ENCODE assay signal across 24 cellular contexts in genomic region chr2:38763728-38764127, GRCh38. TPM values are rescaled to one million over a fixed set of nuclear protein-coding genes. Genes with fewer than 3 reads are reported as not detected.
DNase-seq lines count a peak whose midpoint lies in the region; ATAC-seq, FAIRE-seq and TF ChIP-seq lines count a peak whose summit lies in the region.
"Had no signal": no experiment of that assay in that cellular context is flagged by ENCODE, and none has a peak within 500 bp of the region (broad histone marks: within the 10 kb centered on the region; RNA-seq: fewer than 3 reads in every experiment).

No MANE protein-coding gene starts in this region.

- POLR2A ChIA-PET in HepG2 (lab: Yijun Ruan, JAX): interaction anchor here (3.6 kb wide), 1 partner anchor 13 kb away, joined by 20 read pairs; the partner anchor contains the start of gene SRSF7

- no peak for DNase-seq in HepG2 (ENCODE audit: low spot score)
- no peak for DNase-seq in right lobe of liver
- DNase-seq in DMS53 (lab: John Stamatoyannopoulos, UW): peak; percentile 67
- DNase-seq in GM23338 (ENCODE audit: low spot score): no peak
- no peak for DNase-seq in stimulated activated CD4-positive, alpha-beta T cell treated with anti-CD3 and anti-CD28 coated beads, Interleukin-12 subunit alpha, Interleukin-12 subunit beta, amount 100 ng/mL, for 4 hours
- DNase-seq in epidermal melanocyte (ENCODE audit: insufficient read length, low spot score): no peak
- DNase-seq in BE2C: no peak
- DNase-seq: 8988T; ACHN; CD4-positive, alpha-beta memory T cell; CD8-positive, alpha-beta memory T cell; COR-L47; DMS 273 treated with DMSO at 0.1 percent for 48 hours; DMS153; DMS79; DND-41; EL; GDM1 had no signal

- H3K27ac ChIP-seq in HepG2 (ENCODE audit: extremely low read length, insufficient read depth, low read length) (no peak overlapping the region), right lobe of liver (no peak overlapping the region), GM23338 (ENCODE audit: low read depth) (no peak overlapping the region)
- H3K27ac ChIP-seq: BLaER1 treated with 17β-estradiol and CSF1 and Interleukin-3, amounts not matched to agents 10 nM and 100 nM; C4-2B had no signal

- WGBS in HepG2 (ENCODE audit: low lambda C conversion rate): 14% methylated on average over 4 of the region's 4 CpGs
- WGBS in right lobe of liver (ENCODE audit: insufficient coverage, low coverage, low lambda C conversion rate, missing lambda C conversion rate): 98% methylated on average over 4 of the region's 4 CpGs

- TF ChIP-seq POLR2A in HepG2 (IDR thresholded peaks at IDR 0.05; ENCODE audit: insufficient read depth in 1 of 2, low read depth in 2 of 2, low read length in 2 of 2): no peak
- TF ChIP-seq POLR2A in right lobe of liver (IDR thresholded peaks at IDR 0.05): no peak

- H3K36me3 ChIP-seq in HepG2 (replicated peaks in 1 of 2; ENCODE audit: control insufficient read depth in 1 of 2, insufficient read depth in 2 of 2, low read length in 2 of 2) (no peaks in the 10 kb centered on the region), right lobe of liver (no peaks in the 10 kb centered on the region), GM23338 (ENCODE audit: insufficient read depth) (no peaks in the 10 kb centered on the region), BE2C (no peaks in the 10 kb centered on the region)
- H3K36me3 ChIP-seq: BLaER1 treated with 17β-estradiol and CSF1 and Interleukin-3, amounts not matched to agents 10 nM and 100 nM had no signal

- ATAC-seq in HepG2 (no peak), right lobe of liver (no peak), GM23338 (no peak)

- in situ Hi-C loops in HepG2 (cut with HindIII; ENCODE audit: extremely low pct_ligation_motif_present, low pct_unique_long_range_greater_than_20kb): no loop called here

- TF ChIP-seq CTCF in HepG2 (CRISPR knock-in tag; IDR thresholded peaks at IDR 0.05) (no peak), right lobe of liver (IDR thresholded peaks at IDR 0.05) (no peak), GM23338 (conservative IDR thresholded peaks at IDR 0.05; ENCODE audit: low read depth in 2 of 2) (no peak), BE2C (IDR thresholded peaks at IDR 0.05; ENCODE audit: low read depth, low read length) (no peak)

- no peaks in the 10 kb centered on the region for H3K27me3 ChIP-seq in HepG2 (ENCODE audit: control insufficient read depth in 1 of 2, insufficient read depth in 2 of 2, low read length in 2 of 2)
- no peaks in the 10 kb centered on the region for H3K27me3 ChIP-seq in right lobe of liver
- H3K27me3 ChIP-seq in GM23338 (ENCODE audit: insufficient read depth): no peaks in the 10 kb centered on the region
- no peaks in the 10 kb centered on the region for H3K27me3 ChIP-seq in BE2C
- H3K27me3 ChIP-seq: BLaER1 treated with 17β-estradiol and CSF1 and Interleukin-3, amounts not matched to agents 10 nM and 100 nM had no signal

- intact Hi-C loops in HepG2 (cut with micrococcal nuclease; ENCODE audit: unreplicated experiment) (no loop called here), right lobe of liver (cut with DNase I) (no loop called here)

- BruUV-seq in HepG2 (replicated peaks; lab: Mats Ljungman, UMichigan): no TSS peak

- no peaks in the 10 kb centered on the region for H3K9me2 ChIP-seq in GM23338 (ENCODE audit: insufficient read depth)

- FAIRE-seq in HepG2 (lab: Jason Lieb, UNC): no peak
- FAIRE-seq: A204.1, GM12878, GM12892, GM18507 had no signal

- no peaks in the 10 kb centered on the region for H3K79me2 ChIP-seq in HepG2 (ENCODE audit: insufficient read depth, low read length)
- no peaks in the 10 kb centered on the region for H3K79me2 ChIP-seq in GM23338 (replicated peaks; ENCODE audit: insufficient read depth)

- peaks cover 3% of the 10 kb centered on the region for H3K27me3 Mint-ChIP-seq in GM23338 (ENCODE audit: insufficient read depth, low read depth, poor library complexity)
- H3K27me3 Mint-ChIP-seq: CD4-positive, alpha-beta memory T cell had no signal

- CTCF ChIA-PET in HepG2 (lab: Yijun Ruan, JAX; ENCODE audit: low intra/inter-chr PET ratio, low total read pairs): no interaction called here

- no peaks in the 10 kb centered on the region for H3K9me3 Mint-ChIP-seq in GM23338
- H3K9me3 Mint-ChIP-seq: CD4-positive, alpha-beta memory T cell; CD8-positive, alpha-beta memory T cell had no signal

- no peaks in the 10 kb centered on the region for H3K4me1 Mint-ChIP-seq in GM23338
- H3K4me1 Mint-ChIP-seq: CD4-positive, alpha-beta memory T cell; CD8-positive, alpha-beta memory T cell had no signal

- H3F3A ChIP-seq in GM23338 (replicated peaks; ENCODE audit: low read depth): no peaks in the 10 kb centered on the region

- H3K4me3 ChIP-seq in HepG2 (replicated peaks in 1 of 3; ENCODE audit: insufficient read depth in 1 of 3, low read depth in 2 of 3, low read length in 3 of 3): no peak overlapping the region
- H3K4me3 ChIP-seq in right lobe of liver: no peak overlapping the region
- no peak overlapping the region for H3K4me3 ChIP-seq in GM23338
- H3K4me3 ChIP-seq in BE2C (ENCODE audit: low read depth, low read length): no peak overlapping the region
- H3K4me3 ChIP-seq: BLaER1 treated with 17β-estradiol and CSF1 and Interleukin-3, amounts not matched to agents 10 nM and 100 nM; GM12878 had no signal

- H3K36me3 Mint-ChIP-seq in GM23338 (ENCODE audit: low read depth): no peaks in the 10 kb centered on the region
- H3K36me3 Mint-ChIP-seq: CD4-positive, alpha-beta memory T cell; CD8-positive, alpha-beta memory T cell had no signal

- H3K4me2 ChIP-seq in HepG2 (ENCODE audit: low read depth, low read length): 0 out of 2 replicates have a peak overlapping the region, but pooled peaks have one; percentile 2
- no peak overlapping the region for H3K4me2 ChIP-seq in GM23338
- H3K4me2 ChIP-seq: BLaER1 treated with 17β-estradiol and CSF1 and Interleukin-3, amounts not matched to agents 10 nM and 100 nM had no signal

- no peak for TF ChIP-seq EP300 in HepG2 (IDR thresholded peaks at IDR 0.05; ENCODE audit: low read depth in 2 of 2, low read length in 2 of 2)
- no peak for TF ChIP-seq EP300 in HepG2 (CRISPR knock-in tag; IDR thresholded peaks at IDR 0.05; ENCODE audit: borderline replicate concordance)

- H4K20me1 ChIP-seq in HepG2 (ENCODE audit: insufficient read depth, low read length): no peaks in the 10 kb centered on the region
- H4K20me1 ChIP-seq in GM23338 (replicated peaks; ENCODE audit: insufficient read depth): no peaks in the 10 kb centered on the region
- H4K20me1 ChIP-seq: BLaER1 treated with 17β-estradiol and CSF1 and Interleukin-3, amounts not matched to agents 10 nM and 100 nM had no signal

- no peak overlapping the region for H3K27ac Mint-ChIP-seq in GM23338
- H3K27ac Mint-ChIP-seq: CD4-positive, alpha-beta memory T cell; CD8-positive, alpha-beta memory T cell had no signal

- no peaks in the 10 kb centered on the region for H3K9me3 ChIP-seq in HepG2 (ENCODE audit: low read length)
- no peaks in the 10 kb centered on the region for H3K9me3 ChIP-seq in right lobe of liver
- H3K9me3 ChIP-seq in BE2C: no peaks in the 10 kb centered on the region
- H3K9me3 ChIP-seq: BLaER1 treated with 17β-estradiol and CSF1 and Interleukin-3, amounts not matched to agents 10 nM and 100 nM had no signal

- H3K4me3 Mint-ChIP-seq in GM23338: no peak overlapping the region
- H3K4me3 Mint-ChIP-seq: CD4-positive, alpha-beta memory T cell; CD8-positive, alpha-beta memory T cell had no signal

- H3K9ac ChIP-seq in HepG2 (ENCODE audit: insufficient read depth, low read depth, low read length): no peak overlapping the region
- H3K9ac ChIP-seq: BLaER1 treated with 17β-estradiol and CSF1 and Interleukin-3, amounts not matched to agents 10 nM and 100 nM had no signal

- H2AFZ ChIP-seq in HepG2 (ENCODE audit: low read length): no peak overlapping the region
- H2AFZ ChIP-seq in GM23338: 0 out of 2 replicates have a peak overlapping the region, but pooled peaks have one; percentile 18

- no peak for TF ChIP-seq RAD21 in HepG2 (CRISPR knock-in tag; IDR thresholded peaks at IDR 0.05)

- peaks cover 45% of the 10 kb centered on the region for H3K4me1 ChIP-seq in HepG2 (ENCODE audit: insufficient read depth, low read length)
- H3K4me1 ChIP-seq in right lobe of liver: peaks cover 0 to 24% (median 6%) of the 10 kb centered on the region in 4 donors
- no peaks in the 10 kb centered on the region for H3K4me1 ChIP-seq in GM23338 (ENCODE audit: insufficient read depth)
- no peaks in the 10 kb centered on the region for H3K4me1 ChIP-seq in BE2C
- H3K4me1 ChIP-seq: BLaER1 treated with 17β-estradiol and CSF1 and Interleukin-3, amounts not matched to agents 10 nM and 100 nM had no signal

RNA-seq across cellular contexts. Expression of gene SRSF7, which starts 12.6 kb away (rescaled TPM):
- total RNA-seq in HepG2 (2016; rRNA removed; fragmentation: Illumina TruSeq; extraction: Trizol) (275 and 377 TPM in 2 replicates), right lobe of liver (10 to 100 TPM; 33.5 to 57.4 (median 44.4) TPM)
- total RNA-seq in HepG2 (2016; cell fraction: cytosol; rRNA removed; fragmentation: Illumina TruSeq; extraction: Trizol; ENCODE audit: low read depth): 67.2 and 80.5 TPM in 2 replicates
- total RNA-seq in HepG2 (2016; cell fraction: insoluble cytoplasmic fraction; rRNA removed; fragmentation: Illumina TruSeq; extraction: Trizol): 285 and 392 TPM in 2 replicates
- total RNA-seq in HepG2 (2016; cell fraction: membrane; rRNA removed; fragmentation: Illumina TruSeq; extraction: Trizol): 77.6 and 84.5 TPM in 2 replicates
- total RNA-seq in HepG2 (2016; cell fraction: nucleus; rRNA removed; fragmentation: Illumina TruSeq; extraction: Trizol): 186 and 191 TPM in 2 replicates
- polyA plus RNA-seq in HepG2 (2011; rRNA removed) (154 and 172 TPM in 2 replicates), GM23338 (2016; fragmentation: Nextera tagmentation; extraction: Ambion mirVana) (534 and 572 TPM in 2 replicates)
- polyA plus RNA-seq in HepG2 (2011; cell fraction: cytosol; rRNA removed): 76.4 and 98.0 TPM in 2 replicates
- polyA plus RNA-seq in HepG2 (2011; cell fraction: nucleus; rRNA removed): 231 and 316 TPM in 2 replicates
- 106 and 123 TPM in 2 replicates for polyA plus RNA-seq in HepG2 (2012)
- polyA plus RNA-seq in HepG2 (2016; cell fraction: cytosol; fragmentation: Illumina TruSeq; extraction: Trizol; ENCODE audit: low read depth): 48.7 and 55.5 TPM in 2 replicates
- polyA plus RNA-seq in HepG2 (2016; cell fraction: insoluble cytoplasmic fraction; fragmentation: Illumina TruSeq; extraction: Trizol; ENCODE audit: low read depth): 378 and 417 TPM in 2 replicates
- 45.0 and 50.4 TPM in 2 replicates for polyA plus RNA-seq in HepG2 (2016; cell fraction: membrane; fragmentation: Illumina TruSeq; extraction: Trizol; ENCODE audit: low read depth)
- polyA plus RNA-seq in HepG2 (2016; cell fraction: nucleus; fragmentation: Illumina TruSeq; extraction: Trizol; ENCODE audit: insufficient read depth, low read depth): 359 and 362 TPM in 2 replicates
- polyA minus RNA-seq in HepG2 (2011; rRNA and poly(A)+ RNA removed; ENCODE audit: low replicate concordance): 67.1 and 233 TPM in 2 replicates
- polyA minus RNA-seq in HepG2 (2011; cell fraction: cytosol; rRNA and poly(A)+ RNA removed): 41.8 and 45.7 TPM in 2 replicates
- polyA minus RNA-seq in HepG2 (2011; cell fraction: nucleus; rRNA and poly(A)+ RNA removed): 175 and 230 TPM in 2 replicates
- total RNA-seq in GM23338 (2014; rRNA removed; shearing (Covaris generic)): 251 and 274 TPM in 2 replicates
- 228 TPM for polyA plus RNA-seq in BE2C (2012; ENCODE audit: insufficient read depth, insufficient read length, low read depth)

RNA-seq across cellular contexts. Expression of gene GEMIN6, which starts 14.3 kb away (rescaled TPM):
- total RNA-seq in HepG2 (2016; rRNA removed; fragmentation: Illumina TruSeq; extraction: Trizol) (43.2 and 62.7 TPM in 2 replicates), right lobe of liver (10 to 100 TPM in 1 of 6 experiments, 1 to 10 TPM in 5; 5.8 to 10.5 (median 7.3) TPM)
- 12.7 and 14.8 TPM in 2 replicates for total RNA-seq in HepG2 (2016; cell fraction: cytosol; rRNA removed; fragmentation: Illumina TruSeq; extraction: Trizol; ENCODE audit: low read depth)
- 46.9 and 68.8 TPM in 2 replicates for total RNA-seq in HepG2 (2016; cell fraction: insoluble cytoplasmic fraction; rRNA removed; fragmentation: Illumina TruSeq; extraction: Trizol)
- total RNA-seq in HepG2 (2016; cell fraction: membrane; rRNA removed; fragmentation: Illumina TruSeq; extraction: Trizol): 27.5 and 31.0 TPM in 2 replicates
- total RNA-seq in HepG2 (2016; cell fraction: nucleus; rRNA removed; fragmentation: Illumina TruSeq; extraction: Trizol): 11.9 and 15.9 TPM in 2 replicates
- polyA plus RNA-seq in HepG2 (2011; rRNA removed) (13.0 and 14.4 TPM in 2 replicates), GM23338 (2016; fragmentation: Nextera tagmentation; extraction: Ambion mirVana) (38.6 and 43.5 TPM in 2 replicates)
- 7.9 and 12.4 TPM in 2 replicates for polyA plus RNA-seq in HepG2 (2011; cell fraction: cytosol; rRNA removed)
- 1.6 and 3.7 TPM in 2 replicates for polyA plus RNA-seq in HepG2 (2011; cell fraction: nucleus; rRNA removed)
- polyA plus RNA-seq in HepG2 (2012): 15.2 and 30.2 TPM in 2 replicates
- 12.3 and 13.5 TPM in 2 replicates for polyA plus RNA-seq in HepG2 (2016; cell fraction: cytosol; fragmentation: Illumina TruSeq; extraction: Trizol; ENCODE audit: low read depth)
- 58.6 and 61.6 TPM in 2 replicates for polyA plus RNA-seq in HepG2 (2016; cell fraction: insoluble cytoplasmic fraction; fragmentation: Illumina TruSeq; extraction: Trizol; ENCODE audit: low read depth)
- 18.4 and 19.5 TPM in 2 replicates for polyA plus RNA-seq in HepG2 (2016; cell fraction: membrane; fragmentation: Illumina TruSeq; extraction: Trizol; ENCODE audit: low read depth)
- polyA plus RNA-seq in HepG2 (2016; cell fraction: nucleus; fragmentation: Illumina TruSeq; extraction: Trizol; ENCODE audit: insufficient read depth, low read depth): 23.2 and 25.7 TPM in 2 replicates
- polyA minus RNA-seq in HepG2 (2011; rRNA and poly(A)+ RNA removed; ENCODE audit: low replicate concordance): 2.1 and 7.0 TPM in 2 replicates
- polyA minus RNA-seq in HepG2 (2011; cell fraction: cytosol; rRNA and poly(A)+ RNA removed): 6.2 and 8.2 TPM in 2 replicates
- polyA minus RNA-seq in HepG2 (2011; cell fraction: nucleus; rRNA and poly(A)+ RNA removed): 1.7 and 2.9 TPM in 2 replicates
- 11.8 and 12.5 TPM in 2 replicates for total RNA-seq in GM23338 (2014; rRNA removed; shearing (Covaris generic))
- 23.5 TPM for polyA plus RNA-seq in BE2C (2012; ENCODE audit: insufficient read depth, insufficient read length, low read depth)
